24 cellular contexts compared by ENCODE assay signal in the genomic region with DNA sequence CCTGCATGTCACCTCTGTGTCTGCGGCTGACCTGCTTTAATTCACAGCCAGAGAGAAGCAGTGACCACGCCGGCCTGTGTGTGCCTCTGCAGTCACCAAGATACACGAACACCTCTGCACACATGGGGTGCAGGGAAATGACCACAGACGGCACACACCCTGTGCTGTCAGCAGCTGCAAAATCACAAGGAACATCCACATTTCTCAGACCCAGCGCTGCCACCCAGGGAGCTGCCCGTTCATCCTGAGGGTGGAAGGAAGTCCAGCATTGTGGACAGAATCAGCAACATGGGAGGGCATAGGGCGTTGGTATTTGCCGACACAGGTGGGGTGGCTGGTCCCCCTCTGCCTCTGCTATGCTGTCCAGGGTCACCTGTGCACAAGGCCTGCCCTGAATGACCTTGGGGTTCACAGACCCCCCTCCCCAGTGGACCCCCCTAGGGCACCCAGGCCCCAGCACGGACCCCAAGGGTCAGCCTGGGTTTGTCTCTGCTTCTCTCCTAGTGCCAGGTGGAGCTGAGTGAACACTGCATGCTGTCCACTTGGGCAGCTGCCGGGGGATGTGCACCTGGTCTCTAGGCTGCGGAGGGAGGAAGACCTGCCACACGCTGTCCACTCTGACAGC.
DNase-seq lines count a peak whose midpoint lies in the region; ATAC-seq and TF ChIP-seq lines count a peak whose summit lies in the region.
"Had no signal": no experiment of that assay in that cellular context is flagged by ENCODE, and none has a peak within 500 bp of the region (broad histone marks: within the 10 kb centered on the region; RNA-seq: fewer than 3 reads in every experiment).

No MANE protein-coding gene starts in this region.

- TF ChIP-seq CTCF in glutamatergic neuron (IDR thresholded peaks at IDR 0.05; ENCODE audit: partially characterized antibody, unreplicated experiment), result no peak
- TF ChIP-seq CTCF in osteoblast (IDR thresholded peaks at IDR 0.05; ENCODE audit: extremely low read depth, low read depth, low read length), result no peak
- TF ChIP-seq CTCF in OCI-LY7 (conservative IDR thresholded peaks at IDR 0.05; ENCODE audit: low read length), result no peak

- no TSS peak for BruUV-seq in OCI-LY7 (replicated peaks; lab: Mats Ljungman, UMichigan)

- peaks cover 16% of the 10 kb centered on the region for H3K27me3 Mint-ChIP-seq in glutamatergic neuron (ENCODE audit: unreplicated experiment)
- H3K27me3 Mint-ChIP-seq: CD4-positive, alpha-beta T cell; IgD-negative memory B cell had no signal

- H3K27me3 ChIP-seq in SJSA1 (replicated peaks) (no peaks in the 10 kb centered on the region), osteoblast (ENCODE audit: insufficient read depth, low read length) (no peaks in the 10 kb centered on the region)
- H3K27me3 ChIP-seq: BLaER1 had no signal

- CTCF ChIA-PET in OCI-LY7 (lab: Charles Lee; ENCODE audit: unreplicated experiment), result no interaction called here

- H2AFZ ChIP-seq in osteoblast (ENCODE audit: low read length) (no peak overlapping the region), OCI-LY7 (ENCODE audit: low read length) (no peak overlapping the region)
- H2AFZ ChIP-seq: GM23248 had no signal

- intact Hi-C loops in OCI-LY7 (cut with micrococcal nuclease; ENCODE audit: unreplicated experiment), result no loop called here

- H3K9me3 Mint-ChIP-seq in glutamatergic neuron (ENCODE audit: unreplicated experiment), result peaks cover 5% of the 10 kb centered on the region
- H3K9me3 Mint-ChIP-seq: CD4-positive, alpha-beta T cell; H9; HFFc6; IgD-negative memory B cell had no signal

- H3K27ac ChIP-seq in SJSA1 (peak overlapping the region; percentile 51), osteoblast (ENCODE audit: low read depth, low read length) (no peak overlapping the region), OCI-LY7 (ENCODE audit: low read depth, low read length, poor library complexity, severe bottlenecking) (no peak overlapping the region)
- H3K27ac ChIP-seq: BLaER1, GM23248 had no signal

- H3K4me3 ChIP-seq in SJSA1 (no peak overlapping the region), osteoblast (ENCODE audit: insufficient read depth, low read length) (no peak overlapping the region), OCI-LY7 (ENCODE audit: low read depth, low read length, poor library complexity, severe bottlenecking) (no peak overlapping the region)
- H3K4me3 ChIP-seq: BLaER1, GM12878, GM23248 had no signal

- H3K4me3 Mint-ChIP-seq in glutamatergic neuron (ENCODE audit: unreplicated experiment), result no peak overlapping the region
- H3K4me3 Mint-ChIP-seq: CD4-positive, alpha-beta T cell; H9; HFFc6; IgD-negative memory B cell had no signal

- peak; percentile 73 for DNase-seq in SJSA1 (ENCODE audit: low read depth in 1 of 2, low spot score in 2 of 2)
- no peak for DNase-seq in glutamatergic neuron
- DNase-seq in osteoblast (ENCODE audit: insufficient read length, low spot score, missing footprints), result peak; percentile 80
- DNase-seq in OCI-LY7 (ENCODE audit: low spot score), result no peak
- DNase-seq in GM19240 (ENCODE audit: insufficient read length, low spot score), result no peak
- DNase-seq: ACHN; CD4-positive, alpha-beta T cell; DND-41; GM23248; H9; HFFc6; NCI-H1105; NCI-H2029 treated with DMSO at 0.1 percent for 48 hours; NCI-H345; NCI-H526; PC-3; RPMI8226; SIG-M5 had no signal

- peaks cover 66% of the 10 kb centered on the region for H3K4me1 ChIP-seq in SJSA1 (replicated peaks)
- peaks cover 9% of the 10 kb centered on the region for H3K4me1 ChIP-seq in osteoblast (ENCODE audit: insufficient read depth, low read length)
- H3K4me1 ChIP-seq in OCI-LY7 (ENCODE audit: insufficient read depth, low read length, poor library complexity, severe bottlenecking), result no peaks in the 10 kb centered on the region
- H3K4me1 ChIP-seq: BLaER1 had no signal

- H3K79me2 ChIP-seq in osteoblast (ENCODE audit: insufficient read depth, low read length) (no peaks in the 10 kb centered on the region), OCI-LY7 (ENCODE audit: insufficient read depth, low read depth, low read length) (no peaks in the 10 kb centered on the region)

- peak overlapping the region; percentile 78 for H3K27ac Mint-ChIP-seq in glutamatergic neuron (ENCODE audit: unreplicated experiment)
- H3K27ac Mint-ChIP-seq: CD4-positive, alpha-beta T cell; HFFc6; IgD-negative memory B cell had no signal

- peaks cover 13% of the 10 kb centered on the region for H3K4me1 Mint-ChIP-seq in glutamatergic neuron (ENCODE audit: low read depth, unreplicated experiment)
- H3K4me1 Mint-ChIP-seq: IgD-negative memory B cell had no signal

- POLR2A ChIA-PET in OCI-LY7 (lab: Charles Lee), result no interaction called here

- H4K20me1 ChIP-seq in osteoblast (ENCODE audit: insufficient read depth, low read length) (peaks cover 24% of the 10 kb centered on the region), OCI-LY7 (ENCODE audit: insufficient read depth, low read length) (no peaks in the 10 kb centered on the region)

- H3K36me3 ChIP-seq in SJSA1 (peaks cover 79% of the 10 kb centered on the region), osteoblast (ENCODE audit: insufficient read depth, low read length) (peaks cover 44% of the 10 kb centered on the region), OCI-LY7 (ENCODE audit: insufficient read depth, low read length) (no peaks in the 10 kb centered on the region)

- H3K36me3 Mint-ChIP-seq in glutamatergic neuron (ENCODE audit: unreplicated experiment), result peaks cover 14% of the 10 kb centered on the region
- H3K36me3 Mint-ChIP-seq: IgD-negative memory B cell had no signal

- H3K4me2 ChIP-seq in osteoblast (ENCODE audit: insufficient read depth, low read length), result no peak overlapping the region
- H3K4me2 ChIP-seq in OCI-LY7 (ENCODE audit: low read length), result no peak overlapping the region
- H3K4me2 ChIP-seq: BLaER1 had no signal

- ATAC-seq in HG02885 (IDR thresholded peaks at IDR 0.05; ENCODE audit: poor library complexity, unreplicated experiment) (no peak), HG03175 (IDR thresholded peaks at IDR 0.05; ENCODE audit: unreplicated experiment) (no peak)
- ATAC-seq: GM12878, PC-3, SK-N-SH treated with all-trans-retinoic acid at 6 μM for 48 hours had no signal

- no peaks in the 10 kb centered on the region for H3K9me3 ChIP-seq in SJSA1 (replicated peaks)
- H3K9me3 ChIP-seq in osteoblast (ENCODE audit: low read depth, low read length), result no peaks in the 10 kb centered on the region
- H3K9me3 ChIP-seq in OCI-LY7 (ENCODE audit: low read length), result no peaks in the 10 kb centered on the region
- H3K9me3 ChIP-seq: BLaER1 had no signal

- H3K9me2 ChIP-seq in OCI-LY7 (ENCODE audit: insufficient read depth, low read length), result no peaks in the 10 kb centered on the region

Comparison
In these comparisons a context has a peak if more than half of its experiments do, and no peak if none do; other contexts are left out.
1. DNase-seq: peak in SJSA1 (2 of 2) and osteoblast (single experiment); none in glutamatergic neuron (single experiment), OCI-LY7 (single experiment) and GM19240 (single experiment).